ENCODE assay signal across 16 cellular contexts in the genomic region with DNA sequence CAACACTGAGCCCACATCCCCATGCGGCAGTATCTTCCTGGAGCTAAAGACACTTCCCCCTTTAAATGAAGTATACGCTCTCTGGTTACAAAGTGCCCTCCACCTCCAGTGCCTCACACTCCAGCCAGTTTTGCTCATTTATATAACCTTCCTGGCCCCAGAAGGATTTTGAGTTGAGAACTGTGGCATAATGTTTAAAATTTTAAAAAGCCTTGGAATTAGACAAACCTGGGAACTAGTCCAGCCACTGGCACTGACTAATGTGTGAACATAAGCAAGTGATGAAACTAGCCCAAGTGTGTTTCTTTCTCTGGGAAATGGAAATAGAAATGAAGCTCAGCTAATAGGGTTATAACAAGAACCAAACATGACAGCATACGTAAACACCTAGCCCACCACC.
DNase-seq lines count a peak whose midpoint lies in the region; ATAC-seq and TF ChIP-seq lines count a peak whose summit lies in the region.
"Had no signal": no experiment of that assay in that cellular context is flagged by ENCODE, and none has a peak within 500 bp of the region (broad histone marks: within the 10 kb centered on the region; RNA-seq: fewer than 3 reads in every experiment).

No MANE protein-coding gene starts in this region.

- ATAC-seq in right cardiac atrium (no peak), heart right ventricle (no peak), thoracic aorta (ENCODE audit: insufficient number of reproducible peaks, low FRiP score, low read depth) (no peak)
- ATAC-seq: A549, Right ventricle myocardium inferior had no signal

- no peak for TF ChIP-seq CTCF in heart right ventricle (IDR thresholded peaks at IDR 0.05)
- no peak for TF ChIP-seq CTCF in brain microvascular endothelial cell (IDR thresholded peaks at IDR 0.05; ENCODE audit: low read depth, low read length, missing control alignments)
- TF ChIP-seq CTCF in thoracic aorta (IDR thresholded peaks at IDR 0.05): no peak

- H3K27ac ChIP-seq in right cardiac atrium (ENCODE audit: low read length) (no peak overlapping the region), heart right ventricle (no peak overlapping the region), brain microvascular endothelial cell (no peak overlapping the region), thoracic aorta (peak overlapping the region in 1 of 2 donors; percentile 28)
- H3K27ac ChIP-seq: A549, Peyer's patch had no signal

- DNase-seq in right cardiac atrium (peak in 2 of 3 donors; percentile 8 to 27), heart right ventricle (no peak), brain microvascular endothelial cell (peak; percentile 2), inferior parietal cortex (ENCODE audit: extremely low spot score) (peak; percentile 63), thoracic aorta (ENCODE audit: low spot score) (no peak), HuH-7.5 (ENCODE audit: low spot score) (no peak), epidermal melanocyte (ENCODE audit: insufficient read length, low spot score) (no peak), KBM-7 (no peak)
- DNase-seq: C1 segment of cervical spinal cord, GF-D8, GOT3, NCI-H187 treated with DMSO at 0.1 percent for 48 hours, NCI-H510A, Peyer's patch had no signal

- in situ Hi-C loops in brain microvascular endothelial cell (cut with HindIII; ENCODE audit: low pct_ligation_motif_present, low sequenced_read_pairs): no loop called here
- in situ Hi-C loops in KBM-7 (cut with MboI; ENCODE audit: low pct_unique_long_range_greater_than_20kb, low sequenced_read_pairs): no loop called here

- no peaks in the 10 kb centered on the region for H3K27me3 ChIP-seq in right cardiac atrium (ENCODE audit: control insufficient read depth, insufficient read depth)
- no peaks in the 10 kb centered on the region for H3K27me3 ChIP-seq in heart right ventricle
- no peaks in the 10 kb centered on the region for H3K27me3 ChIP-seq in brain microvascular endothelial cell (replicated peaks)
- no peaks in the 10 kb centered on the region for H3K27me3 ChIP-seq in thoracic aorta (replicated peaks; ENCODE audit: insufficient read depth)
- H3K27me3 ChIP-seq: Peyer's patch had no signal

- no peak overlapping the region for H3K4me3 ChIP-seq in right cardiac atrium (ENCODE audit: low read length)
- H3K4me3 ChIP-seq in heart right ventricle: no peak overlapping the region
- H3K4me3 ChIP-seq in brain microvascular endothelial cell (ENCODE audit: low read depth, low read length): no peak overlapping the region
- H3K4me3 ChIP-seq in thoracic aorta: peak overlapping the region; percentile 35
- H3K4me3 ChIP-seq: A549, Peyer's patch had no signal

- intact Hi-C loops in right cardiac atrium (cut with DNase I) (no loop called here), heart right ventricle (cut with DNase I) (no loop called here)

- H3K36me3 ChIP-seq in heart right ventricle (no peaks in the 10 kb centered on the region), brain microvascular endothelial cell (replicated peaks) (no peaks in the 10 kb centered on the region), thoracic aorta (no peaks in the 10 kb centered on the region)
- H3K36me3 ChIP-seq: Peyer's patch had no signal

- no peaks in the 10 kb centered on the region for H3K9me3 ChIP-seq in right cardiac atrium (ENCODE audit: control insufficient read depth, low read length)
- no peaks in the 10 kb centered on the region for H3K9me3 ChIP-seq in heart right ventricle
- H3K9me3 ChIP-seq in thoracic aorta: no peaks in the 10 kb centered on the region
- H3K9me3 ChIP-seq: A549, Peyer's patch had no signal

- WGBS in right cardiac atrium: 70% methylated on average over 3 of the region's 3 CpGs
- WGBS in heart right ventricle, 2 donors: 91% methylated on average over 3 of the region's 3 CpGs

- H3K4me1 ChIP-seq in right cardiac atrium (ENCODE audit: control insufficient read depth, insufficient read depth, low read length) (no peaks in the 10 kb centered on the region), heart right ventricle (no peaks in the 10 kb centered on the region), thoracic aorta (ENCODE audit: control insufficient read depth in 1 of 2, low read depth in 2 of 2) (peaks cover 0 to 15% of the 10 kb centered on the region in 2 donors)
- H3K4me1 ChIP-seq: A549, Peyer's patch had no signal

Comparison
In these comparisons a context has a peak if more than half of its experiments do, and no peak if none do; other contexts are left out.
1. DNase-seq: peak in right cardiac atrium (2 of 3), brain microvascular endothelial cell (single experiment) and inferior parietal cortex (single experiment); none in heart right ventricle (0 of 2), thoracic aorta (single experiment), HuH-7.5 (single experiment), epidermal melanocyte (single experiment) and KBM-7 (single experiment).